In the genomic region with DNA sequence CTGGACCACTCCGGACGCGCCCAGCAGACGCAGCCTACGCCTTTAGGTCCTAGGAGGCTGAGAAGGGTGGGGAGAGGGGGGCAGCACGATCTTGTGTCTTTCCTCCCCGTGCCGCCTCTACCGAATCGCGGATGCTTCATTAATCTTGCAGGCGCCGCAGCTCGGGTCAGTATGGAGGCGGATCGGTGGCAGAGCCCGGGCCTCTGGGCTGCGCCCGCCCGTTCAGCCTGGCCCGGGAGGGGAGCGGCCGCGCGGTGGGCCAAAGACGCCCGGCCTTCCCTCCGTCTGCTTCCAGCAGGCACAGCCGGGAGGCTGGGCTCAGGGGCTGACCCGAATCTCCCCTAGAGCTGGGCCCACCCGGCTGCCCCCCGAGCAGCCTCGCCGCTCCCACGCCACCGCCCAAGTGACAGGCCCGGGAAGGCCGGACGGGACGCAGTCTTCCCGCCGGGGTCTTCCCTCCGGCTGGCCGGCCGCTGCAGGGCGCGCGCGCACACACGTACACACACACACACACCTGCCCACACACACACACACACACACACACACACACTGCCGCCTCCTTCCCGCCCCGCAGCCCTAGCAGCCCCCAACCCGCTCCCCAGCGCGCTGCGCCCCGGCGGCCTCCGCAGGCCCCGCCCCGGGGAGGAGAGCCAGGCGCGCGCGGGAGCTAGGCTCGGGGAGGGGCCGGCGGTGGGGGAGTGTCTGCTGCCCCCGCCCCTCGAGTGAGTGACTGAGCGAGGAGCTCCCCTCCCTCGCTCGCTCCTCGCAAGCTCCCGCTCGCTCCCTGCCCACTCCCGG, we compare ENCODE assay signal across 8 cellular contexts. TPM values are rescaled to one million over a fixed set of nuclear protein-coding genes. Genes with fewer than 3 reads are reported as not detected.
DNase-seq lines count a peak whose midpoint lies in the region; ATAC-seq, FAIRE-seq and TF ChIP-seq lines count a peak whose summit lies in the region.

A gene with protein sequence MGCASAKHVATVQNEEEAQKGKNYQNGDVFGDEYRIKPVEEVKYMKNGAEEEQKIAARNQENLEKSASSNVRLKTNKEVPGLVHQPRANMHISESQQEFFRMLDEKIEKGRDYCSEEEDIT (plus strand): TSS at position 759 of the 798 bp plus-strand sequence. CDS start 90,481 bp downstream, outside the sequence.

- H3K9me2 ChIP-seq in DOHH2 (replicated peaks; ENCODE audit: control insufficient read depth, low read length) = no peaks in the 10 kb centered on the region

- H3K9me3 Mint-ChIP-seq in activated naive CD8-positive, alpha-beta T cell treated with anti-CD3 and anti-CD28 coated beads, Interleukin-2, amount 10 ng/mL, durations not matched to agents 7 days and 5 days = no peaks in the 10 kb centered on the region
- peaks cover 14% of the 10 kb centered on the region for H3K9me3 Mint-ChIP-seq in glutamatergic neuron (ENCODE audit: unreplicated experiment)

- no peaks in the 10 kb centered on the region for H4K20me1 ChIP-seq in DOHH2 (ENCODE audit: control insufficient read depth, insufficient read depth, low read depth, low read length)

- H3F3A ChIP-seq in DOHH2 (ENCODE audit: control insufficient read depth, insufficient read depth) = no peaks in the 10 kb centered on the region

- ATAC-seq in SK-N-SH treated with all-trans-retinoic acid at 6 μM for 48 hours (peak; percentile 87), omental fat pad (ENCODE audit: low FRiP score) (peak; percentile 95)
- ATAC-seq in activated naive CD8-positive, alpha-beta T cell treated with anti-CD3 and anti-CD28 coated beads, Interleukin-2, amount 10 ng/mL, durations not matched to agents 7 days and 5 days (ENCODE audit: low read depth) = peak; percentile 89

- H3K4me2 ChIP-seq in DOHH2 (ENCODE audit: low read length) = peak within 1 kb of the TSS; percentile 81

- DNase-seq in H54 (ENCODE audit: insufficient read length, low spot score) (peak; percentile 81), MG63 (peak; percentile 95), glutamatergic neuron (peak; percentile 97), omental fat pad (ENCODE audit: low spot score) (peak; percentile 59), suprapubic skin (ENCODE audit: low spot score in 2 of 2) (peak; percentile 91 to 92)
- DNase-seq in activated naive CD8-positive, alpha-beta T cell treated with anti-CD3 and anti-CD28 coated beads, Interleukin-2, amount 10 ng/mL, durations not matched to agents 7 days and 5 days = peak; percentile 81

- H3K4me3 Mint-ChIP-seq in activated naive CD8-positive, alpha-beta T cell treated with anti-CD3 and anti-CD28 coated beads, Interleukin-2, amount 10 ng/mL, durations not matched to agents 7 days and 5 days = peak within 1 kb of the TSS; percentile 88
- peak within 1 kb of the TSS; percentile 94 for H3K4me3 Mint-ChIP-seq in glutamatergic neuron (ENCODE audit: unreplicated experiment)

- no peak for TF ChIP-seq EP300 in suprapubic skin (IDR thresholded peaks at IDR 0.05)

- H3K79me2 ChIP-seq in DOHH2 (ENCODE audit: control insufficient read depth, low read length) = no peaks in the 10 kb centered on the region

- TF ChIP-seq POLR2A in H54 (IDR thresholded peaks at IDR 0.05; ENCODE audit: low read depth, low read length) = peak; percentile 60; the same call in 1 of the 2 replicates
- no peak for TF ChIP-seq POLR2A in suprapubic skin (IDR thresholded peaks at IDR 0.05)

- H3K27ac Mint-ChIP-seq in activated naive CD8-positive, alpha-beta T cell treated with anti-CD3 and anti-CD28 coated beads, Interleukin-2, amount 10 ng/mL, durations not matched to agents 7 days and 5 days = peak within 1 kb of the TSS; percentile 60
- peak within 1 kb of the TSS; percentile 94 for H3K27ac Mint-ChIP-seq in glutamatergic neuron (ENCODE audit: unreplicated experiment)

- H3K36me3 Mint-ChIP-seq in activated naive CD8-positive, alpha-beta T cell treated with anti-CD3 and anti-CD28 coated beads, Interleukin-2, amount 10 ng/mL, durations not matched to agents 7 days and 5 days = no peaks in the 10 kb centered on the region
- H3K36me3 Mint-ChIP-seq in glutamatergic neuron (ENCODE audit: unreplicated experiment) = no peaks in the 10 kb centered on the region

- H3K4me1 Mint-ChIP-seq in activated naive CD8-positive, alpha-beta T cell treated with anti-CD3 and anti-CD28 coated beads, Interleukin-2, amount 10 ng/mL, durations not matched to agents 7 days and 5 days = peaks cover 10% of the 10 kb centered on the region
- peaks cover 21% of the 10 kb centered on the region for H3K4me1 Mint-ChIP-seq in glutamatergic neuron (ENCODE audit: low read depth, unreplicated experiment)

- peaks cover 4% of the 10 kb centered on the region; the same call in 1 of the 2 replicates for H3K4me1 ChIP-seq in DOHH2 (ENCODE audit: control insufficient read depth, low read length)
- H3K4me1 ChIP-seq in suprapubic skin = peaks cover 38% of the 10 kb centered on the region

- H3K27ac ChIP-seq in DOHH2 (ENCODE audit: low read depth, low read length) (no peak within 1 kb of the TSS), suprapubic skin (peak within 1 kb of the TSS; percentile 97)

- POLR2A ChIA-PET in activated naive CD8-positive, alpha-beta T cell treated with anti-CD3 and anti-CD28 coated beads, Interleukin-2, amount 10 ng/mL, durations not matched to agents 7 days and 5 days (lab: Charles Lee) = interaction anchor here (0.6 to 1.3 kb wide), 3 partner anchors 8 to 44 kb away, joined by 3 to 5 read pairs (median 4); no protein-coding TSS in a partner anchor

- H3K36me3 ChIP-seq in DOHH2 (ENCODE audit: control insufficient read depth, low read length) = no peaks in the 10 kb centered on the region
- no peaks in the 10 kb centered on the region for H3K36me3 ChIP-seq in MG63
- no peaks in the 10 kb centered on the region for H3K36me3 ChIP-seq in suprapubic skin

- no peak for FAIRE-seq in H54 (lab: Jason Lieb, UNC)

- TF ChIP-seq CTCF in DOHH2 (IDR thresholded peaks at IDR 0.05; ENCODE audit: low read depth, low read length, poor library complexity, severe bottlenecking) (no peak), glutamatergic neuron (IDR thresholded peaks at IDR 0.05; ENCODE audit: partially characterized antibody, unreplicated experiment) (no peak), omental fat pad (IDR thresholded peaks at IDR 0.05) (no peak), suprapubic skin (IDR thresholded peaks at IDR 0.05) (no peak)

- H3K27me3 Mint-ChIP-seq in activated naive CD8-positive, alpha-beta T cell treated with anti-CD3 and anti-CD28 coated beads, Interleukin-2, amount 10 ng/mL, durations not matched to agents 7 days and 5 days = peaks cover 78% of the 10 kb centered on the region
- peaks cover 6% of the 10 kb centered on the region for H3K27me3 Mint-ChIP-seq in glutamatergic neuron (ENCODE audit: unreplicated experiment)

- H3K27me3 ChIP-seq in DOHH2 (ENCODE audit: control insufficient read depth, low read length) (peaks cover 67% of the 10 kb centered on the region), MG63 (no peaks in the 10 kb centered on the region), suprapubic skin (no peaks in the 10 kb centered on the region)

- H3K4me3 ChIP-seq in DOHH2 (ENCODE audit: low read length) (peak within 1 kb of the TSS; percentile 67), MG63 (peak within 1 kb of the TSS; percentile 73), suprapubic skin (peak within 1 kb of the TSS; percentile 92)

- 1% methylated on average over 34 of the region's 78 CpGs for WGBS in suprapubic skin

- H3K9me3 ChIP-seq in DOHH2 (ENCODE audit: control insufficient read depth, insufficient read depth, low read length) (no peaks in the 10 kb centered on the region), MG63 (no peaks in the 10 kb centered on the region), suprapubic skin (no peaks in the 10 kb centered on the region)

TF ChIP-seq in SK-N-SH treated with all-trans-retinoic acid at 6 μM for 48 hours, 23 proteins besides CTCF, POLR2A, EP300 and RAD21:
- TF ChIP-seq ZFP30 (CRISPR knock-in tag; IDR thresholded peaks at IDR 0.05) = no peak
- TF ChIP-seq ZNF70 (CRISPR knock-in tag; IDR thresholded peaks at IDR 0.05) = 0 out of 2 replicates have a peak, but pooled peaks have one; percentile 5

RNA-seq across cellular contexts. Expression of the gene that starts here (rescaled TPM):
- total RNA-seq in MG63 (2014; rRNA removed; shearing (Covaris generic); ENCODE audit: low replicate concordance) = 51.5 and 52.5 TPM in 2 replicates
- 10 to 100 TPM in 1 of 2 experiments, 1 to 10 TPM in 1; 9.4 to 12.9 TPM for total RNA-seq in activated naive CD8-positive, alpha-beta T cell treated with anti-CD3 and anti-CD28 coated beads, Interleukin-2, amount 10 ng/mL, durations not matched to agents 7 days and 5 days
- total RNA-seq in glutamatergic neuron (ENCODE audit: unreplicated experiment) (43.3 TPM), omental fat pad (10 to 100 TPM; 24.0 to 43.0 (median 40.3) TPM), suprapubic skin (10 to 100 TPM; 73.0 to 95.7 (median 79.2) TPM)
